In genomic region chr4:153776601-153777000, GRCh38 we compare ENCODE assay signal across 38 cellular contexts. TPM values are rescaled to one million over a fixed set of nuclear protein-coding genes. Genes with fewer than 3 reads are reported as not detected.
"Had no signal": no experiment of that assay in that cellular context is flagged by ENCODE, and none has a peak within 500 bp of the region (broad histone marks: within the 10 kb centered on the region; RNA-seq: fewer than 3 reads in every experiment).

No MANE protein-coding gene starts in this region.

- DNase-seq: Karpas-422, Kasumi-1, MG63, MM.1S, MV-4-11, NCI-H1048, NCI-H1092, NCI-H1092 treated with DMSO at 0.1 percent for 48 hours, NCI-H1105, NCI-H1105 treated with DMSO at 0.1 percent for 48 hours, NCI-H1417, NCI-H1417 treated with DMSO at 0.1 percent for 48 hours, NCI-H1436, NCI-H1436 treated with DMSO at 0.1 percent for 48 hours, NCI-H146, NCI-H1694, NCI-H1694 treated with DMSO at 0.1 percent for 48 hours, NCI-H187, NCI-H187 treated with DMSO at 0.1 percent for 48 hours, NCI-H1930, NCI-H2029, NCI-H2029 treated with DMSO at 0.1 percent for 48 hours, NCI-H2081, NCI-H2081 treated with DMSO at 0.1 percent for 48 hours, NCI-H2107, NCI-H2171, NCI-H2171 treated with DMSO at 0.1 percent for 48 hours, NCI-H2227 treated with DMSO at 0.1 percent for 48 hours, NCI-H226, NCI-H345, NCI-H446, NCI-H510A, NCI-H510A treated with DMSO at 0.1 percent for 48 hours, NCI-H524 had no signal

- H3K9me3 ChIP-seq: MG63 had no signal

- H3K27ac ChIP-seq: KMS-11 had no signal

- H3K9ac ChIP-seq: KMS-11 had no signal

- H3K27me3 ChIP-seq: MG63 had no signal

- H3K4me2 ChIP-seq: KMS-11 had no signal

- H3K4me3 ChIP-seq: MG63 had no signal

- H3K36me3 ChIP-seq: MG63 had no signal

RNA-seq across cellular contexts. Expression of gene SFRP2, which starts 12.3 kb away (rescaled TPM):
- total RNA-seq: LHCN-M2, MCF 10A, NCI-H460 had no signal

RNA-seq across cellular contexts. Expression of gene RNF175, which starts 16.8 kb away (rescaled TPM):
- total RNA-seq: LHCN-M2, NCI-H460 had no signal
